8 cellular contexts compared by ENCODE assay signal in the genomic region with DNA sequence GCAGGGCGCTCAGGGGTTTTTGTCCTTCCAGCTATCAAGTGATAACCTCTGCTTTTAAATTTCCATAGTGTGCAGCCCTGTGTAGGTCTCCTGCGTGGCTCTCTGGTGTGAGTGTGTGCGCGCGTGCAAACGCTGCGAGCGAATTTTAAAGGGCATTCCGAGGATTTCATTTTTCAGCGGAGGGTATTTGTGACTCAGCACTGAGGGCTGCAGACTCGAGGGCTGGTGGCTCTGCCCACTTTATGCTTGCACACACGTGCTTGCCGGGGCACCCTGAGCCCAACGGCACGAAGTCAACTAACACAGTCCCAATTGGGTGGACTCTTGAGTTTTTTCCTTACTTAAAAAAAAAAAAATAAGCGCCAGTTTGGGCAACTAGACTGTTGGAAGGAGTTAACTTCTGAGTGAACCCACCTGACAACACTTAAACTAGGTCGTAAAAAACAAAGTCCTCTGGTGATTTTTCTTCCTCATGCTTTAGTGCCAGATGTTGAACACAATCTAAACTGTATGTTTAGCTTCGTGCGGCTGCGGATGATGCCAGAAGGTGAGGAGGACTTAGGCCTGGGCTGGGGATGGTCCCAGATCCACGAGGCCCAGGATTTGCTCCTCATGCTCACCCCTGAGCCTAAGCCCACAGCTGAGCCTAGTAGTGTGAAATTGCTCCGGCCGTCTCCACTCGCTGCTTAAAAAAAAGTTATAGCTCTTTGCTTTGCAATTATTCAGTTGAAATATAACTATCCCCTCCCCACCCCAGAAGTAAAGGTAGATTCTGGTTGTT. TPM values are rescaled to one million over a fixed set of nuclear protein-coding genes. Genes with fewer than 3 reads are reported as not detected.
DNase-seq lines count a peak whose midpoint lies in the region; ATAC-seq and TF ChIP-seq lines count a peak whose summit lies in the region.

No MANE protein-coding gene starts in this region.

- H3K36me3 Mint-ChIP-seq in activated T-helper 2 cell treated with anti-CD3 and anti-CD28 coated beads, Interferon-gamma antibody, Interleukin-2, Interleukin-4, amounts not matched to agents 10 μg/mL and 5 μg/mL and 100 μg/mL, durations not matched to agents 14 hours and 24 hours and 36 hours (ENCODE audit: low read depth), result no peaks in the 10 kb centered on the region

- H3K27ac Mint-ChIP-seq in activated T-helper 2 cell treated with anti-CD3 and anti-CD28 coated beads, Interferon-gamma antibody, Interleukin-2, Interleukin-4, amounts not matched to agents 10 μg/mL and 5 μg/mL and 100 μg/mL, durations not matched to agents 14 hours and 24 hours and 36 hours, result no peak overlapping the region

- no peaks in the 10 kb centered on the region for H3K36me3 ChIP-seq in right atrium auricular region
- no peaks in the 10 kb centered on the region for H3K36me3 ChIP-seq in right lobe of liver
- H3K36me3 ChIP-seq in upper lobe of right lung, result no peaks in the 10 kb centered on the region

- no peak for DNase-seq in right atrium auricular region (ENCODE audit: low spot score)
- DNase-seq in cardiac septum (ENCODE audit: low spot score), result no peak
- no peak for DNase-seq in activated T-helper 2 cell treated with anti-CD3 and anti-CD28 coated beads, Interferon-gamma antibody, Interleukin-2, Interleukin-4, amounts not matched to agents 10 μg/mL and 5 μg/mL and 100 μg/mL, durations not matched to agents 14 hours and 24 hours and 36 hours (ENCODE audit: low spot score)
- DNase-seq in right lobe of liver, result no peak
- DNase-seq in upper lobe of right lung, result no peak
- no peak for DNase-seq in occipital lobe (lab: John Stamatoyannopoulos, UW)
- no peak for DNase-seq in H4 (ENCODE audit: low spot score)

- H3K4me3 ChIP-seq in right atrium auricular region (peak overlapping the region; percentile 56 to 76), right lobe of liver (peak overlapping the region; percentile 38 to 61 (median 51)), upper lobe of right lung (peak overlapping the region; percentile 66)

- H3K27ac ChIP-seq in right atrium auricular region (peak overlapping the region; percentile 84 to 88), right lobe of liver (no peak overlapping the region), upper lobe of right lung (peak overlapping the region; percentile 7)

- no peaks in the 10 kb centered on the region for H3K9me3 Mint-ChIP-seq in activated T-helper 2 cell treated with anti-CD3 and anti-CD28 coated beads, Interferon-gamma antibody, Interleukin-2, Interleukin-4, amounts not matched to agents 10 μg/mL and 5 μg/mL and 100 μg/mL, durations not matched to agents 14 hours and 24 hours and 36 hours

- H3K9me3 ChIP-seq in right atrium auricular region (no peaks in the 10 kb centered on the region), right lobe of liver (no peaks in the 10 kb centered on the region), upper lobe of right lung (no peaks in the 10 kb centered on the region)

- H3K4me3 Mint-ChIP-seq in activated T-helper 2 cell treated with anti-CD3 and anti-CD28 coated beads, Interferon-gamma antibody, Interleukin-2, Interleukin-4, amounts not matched to agents 10 μg/mL and 5 μg/mL and 100 μg/mL, durations not matched to agents 14 hours and 24 hours and 36 hours (ENCODE audit: low read depth), result peak overlapping the region; percentile 62

- no peaks in the 10 kb centered on the region for H3K27me3 ChIP-seq in right atrium auricular region
- H3K27me3 ChIP-seq in right lobe of liver, result peaks cover 15 to 29% of the 10 kb centered on the region in 2 donors
- H3K27me3 ChIP-seq in upper lobe of right lung, result peaks cover 36% of the 10 kb centered on the region

- 8% methylated on average over 15 of the region's 24 CpGs for WGBS in right lobe of liver (ENCODE audit: insufficient coverage, low coverage, low lambda C conversion rate, missing lambda C conversion rate)

- TF ChIP-seq CTCF in right atrium auricular region (IDR thresholded peaks at IDR 0.05) (no peak), right lobe of liver (IDR thresholded peaks at IDR 0.05) (no peak), upper lobe of right lung (IDR thresholded peaks at IDR 0.05) (no peak)

- peaks cover 0 to 74% of the 10 kb centered on the region in 2 donors for H3K4me1 ChIP-seq in right atrium auricular region
- peaks cover 0 to 52% (median 4%) of the 10 kb centered on the region in 4 donors for H3K4me1 ChIP-seq in right lobe of liver
- peaks cover 23% of the 10 kb centered on the region for H3K4me1 ChIP-seq in upper lobe of right lung

- peaks cover 77% of the 10 kb centered on the region for H3K27me3 Mint-ChIP-seq in activated T-helper 2 cell treated with anti-CD3 and anti-CD28 coated beads, Interferon-gamma antibody, Interleukin-2, Interleukin-4, amounts not matched to agents 10 μg/mL and 5 μg/mL and 100 μg/mL, durations not matched to agents 14 hours and 24 hours and 36 hours (ENCODE audit: low read depth)

- no peak for ATAC-seq in right lobe of liver
- ATAC-seq in upper lobe of right lung, result no peak
- no peak for ATAC-seq in HG02938 (IDR thresholded peaks at IDR 0.05; ENCODE audit: unreplicated experiment)

- peaks cover 46% of the 10 kb centered on the region for H3K4me1 Mint-ChIP-seq in activated T-helper 2 cell treated with anti-CD3 and anti-CD28 coated beads, Interferon-gamma antibody, Interleukin-2, Interleukin-4, amounts not matched to agents 10 μg/mL and 5 μg/mL and 100 μg/mL, durations not matched to agents 14 hours and 24 hours and 36 hours (ENCODE audit: low read depth)

- no peak for TF ChIP-seq POLR2A in right lobe of liver (IDR thresholded peaks at IDR 0.05)

- intact Hi-C loops in cardiac septum (cut with DNase I) (loop anchor here (5.0 to 10.0 kb wide), 4 partner anchors 71 to 752 kb away; partner anchors contain the start of gene MICU2), right lobe of liver (cut with DNase I) (no loop called here), upper lobe of right lung (cut with DNase I) (no loop called here)
- intact Hi-C loops in activated T-helper 2 cell treated with anti-CD3 and anti-CD28 coated beads, Interferon-gamma antibody, Interleukin-2, Interleukin-4, amounts not matched to agents 10 μg/mL and 5 μg/mL and 100 μg/mL, durations not matched to agents 14 hours and 24 hours and 36 hours (cut with micrococcal nuclease), result loop anchor here (10.0 kb wide), 4 partner anchors 342 to 492 kb away; no protein-coding TSS in a partner anchor

RNA-seq across cellular contexts. Expression of gene FGF9, which starts 2.1 kb away (rescaled TPM):
- total RNA-seq in right atrium auricular region, result 1 to 10 TPM; 3.2 to 5.9 TPM
- 14.3 TPM for total RNA-seq in cardiac septum
- total RNA-seq in activated T-helper 2 cell treated with anti-CD3 and anti-CD28 coated beads, Interferon-gamma antibody, Interleukin-2, Interleukin-4, amounts not matched to agents 10 μg/mL and 5 μg/mL and 100 μg/mL, durations not matched to agents 14 hours and 24 hours and 36 hours, result 0.39 and 0.60 TPM in 2 replicates
- total RNA-seq in right lobe of liver, result not detected
- total RNA-seq in upper lobe of right lung, result 2.7 TPM
- 16.1 TPM for total RNA-seq in occipital lobe
- 0.56 TPM in 1 of 2 replicates, not detected in the other for total RNA-seq in H4 (2014; rRNA removed; shearing (Covaris generic))

Comparison
In these comparisons a context has a peak if more than half of its experiments do, and no peak if none do; other contexts are left out.
1. H3K27ac ChIP-seq: peak in right atrium auricular region (2 of 2) and upper lobe of right lung (single experiment); none in right lobe of liver (0 of 3).
2. intact Hi-C loops: an anchor here in cardiac septum (5.0 to 10.0 kb wide) and activated T-helper 2 cell treated with anti-CD3 and anti-CD28 coated beads, Interferon-gamma antibody, Interleukin-2, Interleukin-4, amounts not matched to agents 10 μg/mL and 5 μg/mL and 100 μg/mL, durations not matched to agents 14 hours and 24 hours and 36 hours (10.0 kb wide); none called in right lobe of liver and upper lobe of right lung.
3. Peak in every context shown above with its lines, with median percentiles within 50 percentile points of each other: H3K4me3 ChIP-seq.